In genomic region chr3:58993547-58993946, GRCh38 we compare ENCODE assay signal across 27 cellular contexts. TPM values are rescaled to one million over a fixed set of nuclear protein-coding genes. Genes with fewer than 3 reads are reported as not detected.
DNase-seq lines count a peak whose midpoint lies in the region; ATAC-seq, FAIRE-seq and TF ChIP-seq lines count a peak whose summit lies in the region.
"Had no signal": no experiment of that assay in that cellular context is flagged by ENCODE, and none has a peak within 500 bp of the region (broad histone marks: within the 10 kb centered on the region; RNA-seq: fewer than 3 reads in every experiment).

No MANE protein-coding gene starts in this region.

- DNase-seq in HFFc6, result no peak
- peak; percentile 27 for DNase-seq in Karpas-422
- DNase-seq in urothelium cell line (ENCODE audit: low spot score), result no peak
- no peak for DNase-seq in NCI-H1105 (lab: John Stamatoyannopoulos, UW)
- DNase-seq in mucosa of gallbladder (ENCODE audit: low spot score), result no peak
- DNase-seq: 8988T; ACHN; BE2C; C1 segment of cervical spinal cord; CD4-positive, alpha-beta memory T cell; CD4-positive, CD25-positive, alpha-beta regulatory T cell; CD8-positive, alpha-beta memory T cell; COR-L47; DMS 273 treated with DMSO at 0.1 percent for 48 hours; DMS153; DMS53; DMS79; DND-41; EL; GDM1 had no signal

- no peak overlapping the region for H3K27ac ChIP-seq in Karpas-422 (ENCODE audit: low read length)
- H3K27ac ChIP-seq: BLaER1 had no signal

- H4K20me1 ChIP-seq in Karpas-422 (ENCODE audit: insufficient read depth, low read depth, low read length), result no peaks in the 10 kb centered on the region
- H4K20me1 ChIP-seq: BLaER1 had no signal

- no peaks in the 10 kb centered on the region for H3K4me1 ChIP-seq in Karpas-422 (ENCODE audit: low read length)

- H2AFZ ChIP-seq in Karpas-422 (ENCODE audit: low read length), result no peak overlapping the region

- peak; percentile 42 for FAIRE-seq in urothelium cell line (lab: Jason Lieb, UNC)
- FAIRE-seq: A204.1, GM12878, GM12892, GM19239 had no signal

- no peaks in the 10 kb centered on the region for H3K79me2 ChIP-seq in Karpas-422 (ENCODE audit: low read length)

- H3K9me2 ChIP-seq in Karpas-422 (replicated peaks; ENCODE audit: insufficient read depth, low read length), result no peaks in the 10 kb centered on the region

- H3K4me3 ChIP-seq in Karpas-422 (ENCODE audit: low read length), result no peak overlapping the region
- H3K4me3 ChIP-seq: BLaER1, GM12878 had no signal

- no peak overlapping the region for H3K9ac ChIP-seq in Karpas-422 (ENCODE audit: low read length)
- H3K9ac ChIP-seq: BLaER1 had no signal

- no peaks in the 10 kb centered on the region for H3K36me3 ChIP-seq in Karpas-422 (ENCODE audit: insufficient read depth, low read length)
- H3K36me3 ChIP-seq: BE2C had no signal

- H3K4me2 ChIP-seq in Karpas-422 (ENCODE audit: low read depth, low read length, poor library complexity, severe bottlenecking), result no peak overlapping the region
- H3K4me2 ChIP-seq: BLaER1 had no signal

- peaks cover 77% of the 10 kb centered on the region for H3K4me1 Mint-ChIP-seq in HFFc6 (ENCODE audit: low read depth)

- H3K27me3 Mint-ChIP-seq in HFFc6 (ENCODE audit: insufficient read depth), result no peaks in the 10 kb centered on the region

- no peaks in the 10 kb centered on the region for H3K9me3 ChIP-seq in Karpas-422 (ENCODE audit: low read length)
- H3K9me3 ChIP-seq: BE2C had no signal

- 0 out of 2 replicates have a peak overlapping the region, but pooled peaks have one; percentile 25 for H3K27ac Mint-ChIP-seq in HFFc6
- H3K27ac Mint-ChIP-seq: CD14-positive monocyte; CD4-positive, alpha-beta memory T cell; CD4-positive, CD25-positive, alpha-beta regulatory T cell; CD8-positive, alpha-beta memory T cell had no signal

- no peak for TF ChIP-seq CTCF in HFFc6 (IDR thresholded peaks at IDR 0.05)

- no peaks in the 10 kb centered on the region for H3K9me3 Mint-ChIP-seq in HFFc6
- H3K9me3 Mint-ChIP-seq: CD14-positive monocyte had no signal

- H3K4me3 Mint-ChIP-seq in HFFc6, result no peak overlapping the region
- H3K4me3 Mint-ChIP-seq: CD14-positive monocyte; CD4-positive, alpha-beta memory T cell; CD4-positive, CD25-positive, alpha-beta regulatory T cell; CD8-positive, alpha-beta memory T cell had no signal

- H3K27me3 ChIP-seq in Karpas-422 (ENCODE audit: low read length), result no peaks in the 10 kb centered on the region
- H3K27me3 ChIP-seq: BE2C, BLaER1 had no signal

- no peak for ATAC-seq in GM18861 (IDR thresholded peaks at IDR 0.05; ENCODE audit: unreplicated experiment)
- ATAC-seq: GM12878 had no signal

- no peaks in the 10 kb centered on the region; the same call in 1 of the 2 replicates for H3K36me3 Mint-ChIP-seq in HFFc6 (ENCODE audit: low read depth)
- H3K36me3 Mint-ChIP-seq: CD14-positive monocyte; CD4-positive, alpha-beta memory T cell; CD4-positive, CD25-positive, alpha-beta regulatory T cell; CD8-positive, alpha-beta memory T cell had no signal

RNA-seq across cellular contexts. Expression of gene CFAP20DC, which starts 56.3 kb away (rescaled TPM):
- 1 to 10 TPM; 1.2 to 2.6 (median 2.1) TPM for total RNA-seq in HFFc6 (2021; fragmentation: NEBNext Ultra II Directional; extraction: Animal tissue kit (Norgen Biotek cat#: 25700))
- total RNA-seq in Karpas-422 (2014; rRNA removed; shearing (Covaris generic); ENCODE audit: low replicate concordance), result 0.11 TPM in 1 of 2 replicates, not detected in the other
- 1.9 TPM for total RNA-seq in mucosa of gallbladder
